Comparison of ENCODE assay signal across 1 cellular context in genomic region chr4:1980561-1981041, GRCh38.
TF ChIP-seq lines count a peak whose summit lies in the region.

No MANE protein-coding gene starts in this region.

TF ChIP-seq in GM12878, 131 proteins besides CTCF, POLR2A, EP300 and RAD21:
- 0 out of 2 replicates have a peak, but pooled peaks have one; percentile 23 for TF ChIP-seq POLR2AphosphoS5 (IDR thresholded peaks at IDR 0.05; ENCODE audit: low read length)
- TF ChIP-seq IRF3 (IDR thresholded peaks at IDR 0.05) = no peak
